ENCODE assay signal across 1 cellular context in genomic region chr9:132669636-132670358, GRCh38.
TF ChIP-seq lines count a peak whose summit lies in the region.

Gene DDX31 (minus strand): TSS chr9:132669983. CDS start chr9:132669934, 49 bp downstream.

TF ChIP-seq in HepG2, 621 proteins besides CTCF, POLR2A, EP300 and RAD21 (continued from another document and continues in another):
- peak; percentile 96 for TF ChIP-seq NFIB (CRISPR knock-in tag; IDR thresholded peaks at IDR 0.05; ENCODE audit: borderline replicate concordance)
- TF ChIP-seq REL (CRISPR knock-in tag; conservative IDR thresholded peaks at IDR 0.05), result peak; percentile 62; the same call in 1 of the 2 replicates
- TF ChIP-seq PAXIP1 (CRISPR knock-in tag; conservative IDR thresholded peaks at IDR 0.05), result no peak; the same call in 1 of the 2 replicates
- 0 out of 2 replicates have a peak, but pooled peaks have one; percentile 59 for TF ChIP-seq ZNF235 (CRISPR knock-in tag; IDR thresholded peaks at IDR 0.05; ENCODE audit: borderline replicate concordance)
- peak; percentile 72; the same call in 1 of the 2 replicates for TF ChIP-seq PRDM15 (CRISPR knock-in tag; IDR thresholded peaks at IDR 0.05)
- no peak for TF ChIP-seq GPBP1L1 (CRISPR knock-in tag; IDR thresholded peaks at IDR 0.05)
- TF ChIP-seq CAMTA2 (CRISPR knock-in tag; IDR thresholded peaks at IDR 0.05; ENCODE audit: borderline replicate concordance), result peak; percentile 98
- 0 out of 2 replicates have a peak, but pooled peaks have one; percentile 14 for TF ChIP-seq MTA3 (CRISPR knock-in tag; IDR thresholded peaks at IDR 0.05)
- no peak for TF ChIP-seq TRIM22 (IDR thresholded peaks at IDR 0.05)
- no peak for TF ChIP-seq ZNF597 (CRISPR knock-in tag; IDR thresholded peaks at IDR 0.05)
- peak; percentile 86 for TF ChIP-seq POLR2G (IDR thresholded peaks at IDR 0.05; ENCODE audit: low read depth, low read length)
- peak; percentile 81; the same call in 1 of the 2 replicates for TF ChIP-seq THAP9 (CRISPR knock-in tag; IDR thresholded peaks at IDR 0.05; ENCODE audit: borderline replicate concordance)
- TF ChIP-seq ZBTB20 (CRISPR knock-in tag; IDR thresholded peaks at IDR 0.05; ENCODE audit: borderline replicate concordance, low read depth), result peak; percentile 75; the same call in 1 of the 2 replicates
- 0 out of 2 replicates have a peak, but pooled peaks have one; percentile 44 for TF ChIP-seq ZNF33A (CRISPR knock-in tag; IDR thresholded peaks at IDR 0.05; ENCODE audit: borderline replicate concordance)
- peak; percentile 76; the same call in 1 of the 2 replicates for TF ChIP-seq ZNF564 (CRISPR knock-in tag; IDR thresholded peaks at IDR 0.05)
- peak; percentile 50; the same call in 1 of the 2 replicates for TF ChIP-seq ZNF790 (CRISPR knock-in tag; IDR thresholded peaks at IDR 0.05; ENCODE audit: borderline replicate concordance)
- TF ChIP-seq DBP (CRISPR knock-in tag; IDR thresholded peaks at IDR 0.05; ENCODE audit: not compliant biosample characterization), result no peak
- TF ChIP-seq ZNF501 (CRISPR knock-in tag; IDR thresholded peaks at IDR 0.05), result peak; percentile 94
- no peak for TF ChIP-seq ATF7 (IDR thresholded peaks at IDR 0.05)
- TF ChIP-seq ATF7 (CRISPR knock-in tag; IDR thresholded peaks at IDR 0.05), result peak; percentile 41; the same call in 1 of the 2 replicates
- peak; percentile 31; the same call in 1 of the 2 replicates for TF ChIP-seq ZBTB14 (CRISPR knock-in tag; IDR thresholded peaks at IDR 0.05)
- TF ChIP-seq ZNF326 (CRISPR knock-in tag; IDR thresholded peaks at IDR 0.05; ENCODE audit: borderline replicate concordance), result no peak
- TF ChIP-seq ZNF234 (CRISPR knock-in tag; conservative IDR thresholded peaks at IDR 0.05), result peak; percentile 88
- no peak for TF ChIP-seq ZNF354B (CRISPR knock-in tag; IDR thresholded peaks at IDR 0.05)
- TF ChIP-seq NFE2L2 (IDR thresholded peaks at IDR 0.05; ENCODE audit: low read length), result no peak
- TF ChIP-seq ZBTB38 (CRISPR knock-in tag; IDR thresholded peaks at IDR 0.05), result no peak
- TF ChIP-seq SNAPC4 (CRISPR knock-in tag; IDR thresholded peaks at IDR 0.05), result peak; percentile 93
- TF ChIP-seq MZF1 (CRISPR knock-in tag; IDR thresholded peaks at IDR 0.05; ENCODE audit: borderline replicate concordance), result 0 out of 2 replicates have a peak, but pooled peaks have one; percentile 69
- no peak for TF ChIP-seq ONECUT2 (CRISPR knock-in tag; IDR thresholded peaks at IDR 0.05)
- TF ChIP-seq ZNF766 (CRISPR knock-in tag; IDR thresholded peaks at IDR 0.05; ENCODE audit: borderline replicate concordance), result peak; percentile 90
- no peak for TF ChIP-seq MBNL3 (CRISPR knock-in tag; conservative IDR thresholded peaks at IDR 0.05)
- 0 out of 2 replicates have a peak, but pooled peaks have one; percentile 31 for TF ChIP-seq ZBTB25 (CRISPR knock-in tag; IDR thresholded peaks at IDR 0.05)
